In the genomic region with DNA sequence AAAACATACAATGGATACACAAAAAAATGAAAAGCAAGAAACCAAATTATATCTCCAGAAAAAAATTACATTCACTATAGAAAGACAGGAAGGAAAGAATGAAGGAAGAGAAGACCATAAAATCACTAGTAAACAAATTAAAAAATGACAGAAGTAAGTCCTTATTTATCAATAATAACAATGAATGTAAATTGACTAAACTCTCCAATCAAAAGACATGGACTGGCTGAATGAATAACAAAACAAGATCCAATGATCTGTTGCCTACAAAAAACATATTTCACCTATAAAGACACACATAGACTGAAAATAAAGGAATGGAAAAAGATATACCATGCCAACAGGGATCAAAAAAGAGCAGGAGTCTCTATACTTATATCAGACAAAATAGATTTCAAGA, we compare ENCODE assay signal across 33 cellular contexts.
DNase-seq lines count a peak whose midpoint lies in the region; ATAC-seq, FAIRE-seq and TF ChIP-seq lines count a peak whose summit lies in the region.
"Had no signal": no experiment of that assay in that cellular context is flagged by ENCODE, and none has a peak within 500 bp of the region (broad histone marks: within the 10 kb centered on the region; RNA-seq: fewer than 3 reads in every experiment).

No MANE protein-coding gene starts in this region.

- H2AFZ ChIP-seq in K562 (ENCODE audit: low read depth, low read length), result no peak overlapping the region

- no peaks in the 10 kb centered on the region for H3K4me1 ChIP-seq in K562 (replicated peaks in 1 of 2; ENCODE audit: control insufficient read depth in 2 of 2, insufficient read depth in 2 of 2, low read length in 2 of 2)
- H3K4me1 ChIP-seq: A549; BE2C; BLaER1; BLaER1 treated with 17β-estradiol and CSF1 and Interleukin-3, amounts not matched to agents 10 nM and 100 nM; Caco-2 had no signal

- intact Hi-C loops in K562 (cut with micrococcal nuclease), result no loop called here

- TF ChIP-seq CTCF in K562 (IDR thresholded peaks at IDR 0.05 in 2 of 3, conservative IDR thresholded peaks at IDR 0.05 in 1 of 3; ENCODE audit: insufficient read depth in 2 of 3, low read depth in 1 of 3, low read length in 3 of 3), result no peak
- TF ChIP-seq CTCF in omental fat pad (IDR thresholded peaks at IDR 0.05), result no peak

- TF ChIP-seq POLR2A in K562 (conservative IDR thresholded peaks at IDR 0.05), result no peak

- H4K20me1 ChIP-seq in K562 (replicated peaks; ENCODE audit: control insufficient read depth, insufficient read depth, low read length), result no peaks in the 10 kb centered on the region
- H4K20me1 ChIP-seq: BLaER1; BLaER1 treated with 17β-estradiol and CSF1 and Interleukin-3, amounts not matched to agents 10 nM and 100 nM had no signal

- no peak overlapping the region for H3K4me2 ChIP-seq in K562 (ENCODE audit: insufficient read depth, low read length)
- H3K4me2 ChIP-seq: A549; BLaER1; BLaER1 treated with 17β-estradiol and CSF1 and Interleukin-3, amounts not matched to agents 10 nM and 100 nM had no signal

- H3K36me3 ChIP-seq in K562 (ENCODE audit: control insufficient read depth, insufficient read depth, low read length), result no peaks in the 10 kb centered on the region
- H3K36me3 ChIP-seq: BE2C; BLaER1; BLaER1 treated with 17β-estradiol and CSF1 and Interleukin-3, amounts not matched to agents 10 nM and 100 nM had no signal

- no TSS peak for BruUV-seq in K562 (replicated peaks; lab: Mats Ljungman, UMichigan)

- no peak overlapping the region for H3K27ac ChIP-seq in K562 (ENCODE audit: extremely low read depth, low read depth, low read length)
- H3K27ac ChIP-seq: 22Rv1; A549; BLaER1; BLaER1 treated with 17β-estradiol and CSF1 and Interleukin-3, amounts not matched to agents 10 nM and 100 nM; C4-2B had no signal

- DNase-seq in K562 (ENCODE audit: extremely low read depth in 1 of 4, low spot score in 3 of 4) (no peak), omental fat pad (ENCODE audit: low spot score) (no peak), NCI-H2081 (lab: John Stamatoyannopoulos, UW) (no peak), COLO668 (lab: John Stamatoyannopoulos, UW; ENCODE audit: unreplicated experiment) (no peak)
- DNase-seq: 8988T; ACHN; AML-193; BE2C; C1 segment of cervical spinal cord; Caco-2; Calu3; CD4-positive, alpha-beta memory T cell; CD4-positive, alpha-beta T cell; CD4-positive, CD25-positive, alpha-beta regulatory T cell; CD8-positive, alpha-beta memory T cell; CD8-positive, alpha-beta T cell; COR-L47; DMS 273 treated with DMSO at 0.1 percent for 48 hours; DMS153; DMS53; DMS79; DMS79 treated with DMSO at 0.1 percent for 48 hours; DND-41; EL had no signal

- in situ Hi-C loops in K562 (cut with MboI), result no loop called here

- no peaks in the 10 kb centered on the region for H3K9me1 ChIP-seq in K562 (ENCODE audit: control insufficient read depth, insufficient read depth, low read length)

- no peaks in the 10 kb centered on the region for H3K9me3 ChIP-seq in K562 (replicated peaks; ENCODE audit: control insufficient read depth, insufficient read depth, low read depth, low read length)
- H3K9me3 ChIP-seq: A549, BE2C, Caco-2 had no signal

- H3K27me3 ChIP-seq in K562 (ENCODE audit: control insufficient read depth in 2 of 2, insufficient read depth in 2 of 2, low read length in 2 of 2), result no peaks in the 10 kb centered on the region
- H3K27me3 ChIP-seq: BE2C had no signal

- no peak overlapping the region for H3K9ac ChIP-seq in K562 (ENCODE audit: insufficient read depth in 1 of 2, low read depth in 2 of 2, low read length in 2 of 2)
- H3K9ac ChIP-seq: BLaER1; BLaER1 treated with 17β-estradiol and CSF1 and Interleukin-3, amounts not matched to agents 10 nM and 100 nM had no signal

- CTCF ChIA-PET in K562 (lab: Yijun Ruan, JAX; ENCODE audit: low intra/inter-chr PET ratio), result no interaction called here

- H3K79me2 ChIP-seq in K562 (ENCODE audit: control insufficient read depth, insufficient read depth, low read length), result no peaks in the 10 kb centered on the region

- H3K4me3 ChIP-seq in K562, result no peak overlapping the region
- H3K4me3 ChIP-seq: A549; BLaER1; BLaER1 treated with 17β-estradiol and CSF1 and Interleukin-3, amounts not matched to agents 10 nM and 100 nM had no signal

- POLR2A ChIA-PET in K562 (lab: Yijun Ruan, JAX), result no interaction called here

- no peak for TF ChIP-seq EP300 in K562 (IDR thresholded peaks at IDR 0.05; ENCODE audit: low read length)

- FAIRE-seq in K562 (lab: Jason Lieb, UNC) (no peak), colon (lab: Jason Lieb, UNC) (peak; percentile 96), islet of Langerhans (lab: Jason Lieb, UNC) (peak; percentile 17)
- FAIRE-seq: A204.1, D721Med had no signal

- no peak for TF ChIP-seq RAD21 in K562 (CRISPR knock-in tag; conservative IDR thresholded peaks at IDR 0.05 in 1 of 2, IDR thresholded peaks at IDR 0.05 in 1 of 2)

- no peak for ATAC-seq in K562
- ATAC-seq in omental fat pad (ENCODE audit: low FRiP score), result no peak
- ATAC-seq: A549; CD8-positive, alpha-beta T cell had no signal

TF ChIP-seq in K562, 482 proteins besides CTCF, POLR2A, EP300 and RAD21:
- TF ChIP-seq RBBP5 (IDR thresholded peaks at IDR 0.05; ENCODE audit: borderline replicate concordance, insufficient read depth, low read length, poor library complexity, severe bottlenecking) (no peak), PCBP1 (IDR thresholded peaks at IDR 0.05; ENCODE audit: low read depth, low read length, poor library complexity, severe bottlenecking) (no peak), GABPA (tag; conservative IDR thresholded peaks at IDR 0.05; ENCODE audit: low read depth) (no peak), ILK (tag; IDR thresholded peaks at IDR 0.05; ENCODE audit: borderline replicate concordance, low read depth) (no peak), ZNF507 (tag; conservative IDR thresholded peaks at IDR 0.05) (peak; percentile 93)
